In the genomic region with DNA sequence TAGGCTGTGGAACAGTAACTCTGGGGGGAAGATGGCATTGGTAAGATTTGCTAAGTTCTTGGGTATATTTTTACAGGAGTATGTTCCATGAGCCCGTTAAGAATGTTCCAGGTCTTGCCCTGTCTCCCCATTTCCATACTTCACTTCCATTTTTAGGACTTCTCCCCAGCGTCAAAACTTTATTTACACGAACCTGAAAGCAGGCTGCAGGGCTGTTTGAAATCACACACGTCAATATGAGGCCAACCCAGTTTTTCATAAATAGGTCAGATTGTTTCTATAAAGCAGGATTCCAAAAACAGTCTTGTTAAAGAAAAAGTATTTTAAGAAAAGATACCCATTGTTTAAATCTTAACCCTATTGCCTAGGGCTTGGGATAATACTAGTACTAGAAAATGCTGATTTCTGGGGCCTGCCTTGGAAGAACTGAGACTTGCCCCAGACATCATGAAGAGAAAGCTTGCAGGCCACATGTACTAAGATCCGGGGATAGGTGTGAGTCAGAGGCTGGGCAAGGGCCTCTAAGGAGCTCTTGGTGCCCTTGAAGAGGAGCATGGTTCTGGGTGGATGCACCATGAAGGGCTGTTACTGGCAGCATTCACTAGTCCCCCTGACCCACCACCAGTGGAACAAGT, we compare ENCODE assay signal across 9 cellular contexts. TPM values are rescaled to one million over a fixed set of nuclear protein-coding genes. Genes with fewer than 3 reads are reported as not detected.
DNase-seq lines count a peak whose midpoint lies in the region; ATAC-seq and TF ChIP-seq lines count a peak whose summit lies in the region.
"Had no signal": no experiment of that assay in that cellular context is flagged by ENCODE, and none has a peak within 500 bp of the region (broad histone marks: within the 10 kb centered on the region; RNA-seq: fewer than 3 reads in every experiment).

No MANE protein-coding gene starts in this region.

- no peak for TF ChIP-seq CTCF in esophagus muscularis mucosa (IDR thresholded peaks at IDR 0.05)

- H3K36me3 ChIP-seq in esophagus muscularis mucosa (no peaks in the 10 kb centered on the region), subcutaneous abdominal adipose tissue (ENCODE audit: control insufficient read depth in 5 of 5, insufficient read depth in 5 of 5, low read length in 5 of 5) (no peaks in the 10 kb centered on the region)
- H3K36me3 ChIP-seq: right lobe of liver had no signal

- WGBS in esophagus muscularis mucosa, result 36% methylated on average over 5 of the region's 5 CpGs

- H3K27ac ChIP-seq in esophagus muscularis mucosa (replicated peaks in 1 of 4), result peak overlapping the region; percentile 53 to 65 (median 62)
- H3K27ac ChIP-seq in subcutaneous abdominal adipose tissue (ENCODE audit: low read depth, low read length), result peak overlapping the region; percentile 26

- peak overlapping the region in 1 of 5 donors; percentile 13 for H3K9ac ChIP-seq in subcutaneous abdominal adipose tissue (ENCODE audit: low read length in 5 of 5)

- TF ChIP-seq EP300 in esophagus muscularis mucosa (IDR thresholded peaks at IDR 0.05), result no peak

- DNase-seq in Kasumi-1 (lab: John Stamatoyannopoulos, UW), result peak; percentile 19 to 27
- no peak for DNase-seq in esophagus muscularis mucosa (ENCODE audit: extremely low spot score)
- no peak for DNase-seq in HuH-7 (ENCODE audit: low spot score)
- DNase-seq in putamen (ENCODE audit: low spot score), result no peak
- DNase-seq in activated naive CD4-positive, alpha-beta T cell (lab: John Stamatoyannopoulos, UW), result no peak
- DNase-seq: activated CD8-positive, alpha-beta memory T cell treated with anti-CD3 and anti-CD28 coated beads, Interleukin-2, amount 10 ng/mL, durations not matched to agents 7 days and 5 days; right lobe of liver had no signal

- H3K9me3 ChIP-seq in esophagus muscularis mucosa (peaks cover 0 to 6% (median 0%) of the 10 kb centered on the region in 4 donors), subcutaneous abdominal adipose tissue (ENCODE audit: control insufficient read depth in 5 of 5, low read length in 5 of 5) (peaks cover 0 to 8% (median 0%) of the 10 kb centered on the region in 5 donors)
- H3K9me3 ChIP-seq: right lobe of liver had no signal

- H3K4me1 ChIP-seq in esophagus muscularis mucosa, result peaks cover 50 to 79% (median 75%) of the 10 kb centered on the region in 4 donors
- peaks cover 5 to 64% (median 42%) of the 10 kb centered on the region in 5 donors for H3K4me1 ChIP-seq in subcutaneous abdominal adipose tissue (ENCODE audit: control insufficient read depth in 5 of 5, insufficient read depth in 5 of 5, low read length in 5 of 5)

- H3K4me3 ChIP-seq in esophagus muscularis mucosa, result no peak overlapping the region
- no peak overlapping the region for H3K4me3 ChIP-seq in subcutaneous abdominal adipose tissue (ENCODE audit: low read depth in 1 of 5, low read length in 5 of 5)
- H3K4me3 ChIP-seq: right lobe of liver had no signal

- no peak for TF ChIP-seq POLR2A in esophagus muscularis mucosa (IDR thresholded peaks at IDR 0.05; ENCODE audit: low read depth)

- ATAC-seq in GM21367 (IDR thresholded peaks at IDR 0.05; ENCODE audit: unreplicated experiment), result peak; percentile 30
- ATAC-seq: activated CD8-positive, alpha-beta memory T cell treated with anti-CD3 and anti-CD28 coated beads, Interleukin-2, amount 10 ng/mL, durations not matched to agents 7 days and 5 days had no signal

- intact Hi-C loops in esophagus muscularis mucosa (cut with DNase I), result no loop called here

- H3K27me3 ChIP-seq in esophagus muscularis mucosa (no peaks in the 10 kb centered on the region), subcutaneous abdominal adipose tissue (ENCODE audit: control insufficient read depth in 5 of 5, insufficient read depth in 4 of 5, low read length in 5 of 5) (no peaks in the 10 kb centered on the region)
- H3K27me3 ChIP-seq: right lobe of liver had no signal

RNA-seq across cellular contexts. Expression of a gene that starts 24.2 kb away (rescaled TPM):
- total RNA-seq in esophagus muscularis mucosa, result 100 to 1,000 TPM; 112 to 155 (median 145) TPM

Comparison
In these comparisons a context has a peak if more than half of its experiments do, and no peak if none do; other contexts are left out.
1. DNase-seq: peak in Kasumi-1 (2 of 2); none in esophagus muscularis mucosa (single experiment), HuH-7 (single experiment), putamen (single experiment) and activated naive CD4-positive, alpha-beta T cell (0 of 4).